Comparison of ENCODE assay signal across 1 cellular context in the genomic region with DNA sequence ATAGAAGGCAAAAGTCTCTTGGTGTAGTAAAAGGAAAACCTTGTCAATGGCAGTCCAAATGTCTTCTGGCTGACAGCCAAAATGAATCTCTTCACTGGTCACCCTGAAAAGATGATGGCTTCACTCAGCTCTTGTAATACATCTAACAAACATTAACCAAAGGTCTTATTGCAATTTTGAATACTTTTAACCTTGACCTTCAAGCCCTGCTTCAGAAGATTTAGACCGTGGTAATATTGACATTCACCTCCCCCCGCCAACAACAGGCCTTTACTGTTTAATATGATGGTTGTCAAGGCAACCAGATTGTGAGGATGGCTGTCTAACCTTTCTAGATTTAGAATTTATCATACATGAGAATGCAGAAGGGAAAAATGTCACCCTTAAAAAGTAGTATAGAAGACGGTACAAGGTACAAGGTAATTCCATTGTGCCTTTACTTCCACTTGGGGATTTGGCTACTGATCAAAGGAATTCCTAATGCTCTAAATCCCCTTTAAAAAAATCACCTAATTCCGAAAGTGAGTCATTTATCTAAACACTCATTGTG.
A peak's percentile ranks its signal among the peaks of the same experiment; 100 is the strongest.
TF ChIP-seq lines count a peak whose summit lies in the region.

No MANE protein-coding gene starts in this region.

TF ChIP-seq in HepG2, 621 proteins besides CTCF, POLR2A, EP300 and RAD21 (continued from another document and continues in another):
- no peak for TF ChIP-seq RARG (CRISPR knock-in tag; IDR thresholded peaks at IDR 0.05; ENCODE audit: low read depth)
- TF ChIP-seq ZNF441 (CRISPR knock-in tag; IDR thresholded peaks at IDR 0.05; ENCODE audit: borderline replicate concordance) = no peak
- no peak for TF ChIP-seq SIN3B (IDR thresholded peaks at IDR 0.05; ENCODE audit: low read length)
- no peak for TF ChIP-seq EEA1 (CRISPR knock-in tag; IDR thresholded peaks at IDR 0.05; ENCODE audit: borderline replicate concordance)
- TF ChIP-seq ZNF615 (CRISPR knock-in tag; IDR thresholded peaks at IDR 0.05; ENCODE audit: borderline replicate concordance) = no peak; the same call in 1 of the 2 replicates
- TF ChIP-seq MTF1 (CRISPR knock-in tag; IDR thresholded peaks at IDR 0.05) = no peak
- TF ChIP-seq FOXM1 (CRISPR knock-in tag; IDR thresholded peaks at IDR 0.05) = no peak
- no peak for TF ChIP-seq SUZ12 (IDR thresholded peaks at IDR 0.05; ENCODE audit: low read depth, low read length)
- TF ChIP-seq AKAP8 (CRISPR knock-in tag; IDR thresholded peaks at IDR 0.05) = no peak
- TF ChIP-seq ZFP36L1 (CRISPR knock-in tag; IDR thresholded peaks at IDR 0.05) = no peak; the same call in 1 of the 2 replicates
- TF ChIP-seq BORCS8-MEF2B (CRISPR knock-in tag; IDR thresholded peaks at IDR 0.05) = no peak
- TF ChIP-seq SOX6 (IDR thresholded peaks at IDR 0.05) = no peak
- TF ChIP-seq SOX6 (CRISPR knock-in tag; IDR thresholded peaks at IDR 0.05) = peak; percentile 92
- no peak for TF ChIP-seq AGO1 (IDR thresholded peaks at IDR 0.05; ENCODE audit: low read depth, low read length, poor library complexity, severe bottlenecking)
- peak; percentile 76 for TF ChIP-seq TEAD3 (CRISPR knock-in tag; optimal IDR thresholded peaks at IDR 0.05; ENCODE audit: borderline replicate concordance)
- no peak for TF ChIP-seq BRCA1 (CRISPR knock-in tag; IDR thresholded peaks at IDR 0.05)
- TF ChIP-seq ZNF749 (CRISPR knock-in tag; IDR thresholded peaks at IDR 0.05; ENCODE audit: borderline replicate concordance) = no peak
- TF ChIP-seq, protein P1, sequence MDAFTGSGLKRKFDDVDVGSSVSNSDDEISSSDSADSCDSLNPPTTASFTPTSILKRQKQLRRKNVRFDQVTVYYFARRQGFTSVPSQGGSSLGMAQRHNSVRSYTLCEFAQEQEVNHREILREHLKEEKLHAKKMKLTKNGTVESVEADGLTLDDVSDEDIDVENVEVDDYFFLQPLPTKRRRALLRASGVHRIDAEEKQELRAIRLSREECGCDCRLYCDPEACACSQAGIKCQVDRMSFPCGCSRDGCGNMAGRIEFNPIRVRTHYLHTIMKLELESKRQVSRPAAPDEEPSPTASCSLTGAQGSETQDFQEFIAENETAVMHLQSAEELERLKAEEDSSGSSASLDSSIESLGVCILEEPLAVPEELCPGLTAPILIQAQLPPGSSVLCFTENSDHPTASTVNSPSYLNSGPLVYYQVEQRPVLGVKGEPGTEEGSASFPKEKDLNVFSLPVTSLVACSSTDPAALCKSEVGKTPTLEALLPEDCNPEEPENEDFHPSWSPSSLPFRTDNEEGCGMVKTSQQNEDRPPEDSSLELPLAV (CRISPR knock-in tag; conservative IDR thresholded peaks at IDR 0.05; ENCODE audit: low read depth) = no peak
- TF ChIP-seq SRY (CRISPR knock-in tag; IDR thresholded peaks at IDR 0.05) = no peak
- TF ChIP-seq ZNF121 (CRISPR knock-in tag; IDR thresholded peaks at IDR 0.05) = no peak
- TF ChIP-seq ATF1 (CRISPR knock-in tag; IDR thresholded peaks at IDR 0.05) = peak; percentile 61; the same call in 1 of the 2 replicates
- TF ChIP-seq, protein P2, sequence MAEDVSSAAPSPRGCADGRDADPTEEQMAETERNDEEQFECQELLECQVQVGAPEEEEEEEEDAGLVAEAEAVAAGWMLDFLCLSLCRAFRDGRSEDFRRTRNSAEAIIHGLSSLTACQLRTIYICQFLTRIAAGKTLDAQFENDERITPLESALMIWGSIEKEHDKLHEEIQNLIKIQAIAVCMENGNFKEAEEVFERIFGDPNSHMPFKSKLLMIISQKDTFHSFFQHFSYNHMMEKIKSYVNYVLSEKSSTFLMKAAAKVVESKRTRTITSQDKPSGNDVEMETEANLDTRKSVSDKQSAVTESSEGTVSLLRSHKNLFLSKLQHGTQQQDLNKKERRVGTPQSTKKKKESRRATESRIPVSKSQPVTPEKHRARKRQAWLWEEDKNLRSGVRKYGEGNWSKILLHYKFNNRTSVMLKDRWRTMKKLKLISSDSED (CRISPR knock-in tag; IDR thresholded peaks at IDR 0.05) = no peak
- TF ChIP-seq REL (CRISPR knock-in tag; conservative IDR thresholded peaks at IDR 0.05) = no peak
- TF ChIP-seq, protein P3, sequence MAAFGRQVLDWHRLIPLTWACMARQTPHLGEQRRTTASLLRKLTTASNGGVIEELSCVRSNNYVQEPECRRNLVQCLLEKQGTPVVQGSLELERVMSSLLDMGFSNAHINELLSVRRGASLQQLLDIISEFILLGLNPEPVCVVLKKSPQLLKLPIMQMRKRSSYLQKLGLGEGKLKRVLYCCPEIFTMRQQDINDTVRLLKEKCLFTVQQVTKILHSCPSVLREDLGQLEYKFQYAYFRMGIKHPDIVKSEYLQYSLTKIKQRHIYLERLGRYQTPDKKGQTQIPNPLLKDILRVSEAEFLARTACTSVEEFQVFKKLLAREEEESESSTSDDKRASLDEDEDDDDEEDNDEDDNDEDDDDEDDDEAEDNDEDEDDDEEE (CRISPR knock-in tag; IDR thresholded peaks at IDR 0.05) = no peak
- 0 out of 2 replicates have a peak, but pooled peaks have one; percentile 9 for TF ChIP-seq STAG1 (CRISPR knock-in tag; IDR thresholded peaks at IDR 0.05)
- TF ChIP-seq, protein P4, sequence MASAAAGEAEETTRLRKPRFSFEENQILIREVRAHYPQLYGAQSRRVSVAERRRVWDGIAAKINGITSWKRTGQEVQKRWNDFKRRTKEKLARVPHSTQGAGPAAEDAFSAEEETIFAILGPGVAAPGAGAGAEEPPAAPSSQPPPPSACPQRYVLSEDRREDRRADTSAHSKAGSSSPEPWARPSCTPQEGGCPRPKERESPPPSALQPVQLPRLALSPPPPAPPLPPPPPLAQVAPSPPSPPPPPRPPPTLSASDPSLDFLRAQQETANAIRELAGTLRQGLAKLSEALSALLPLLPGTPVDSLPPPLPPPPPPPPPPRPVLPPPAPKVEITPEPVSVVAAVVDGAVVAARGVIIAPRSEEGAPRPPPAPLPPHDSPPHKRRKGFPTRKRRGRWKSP (CRISPR knock-in tag; IDR thresholded peaks at IDR 0.05) = no peak
- TF ChIP-seq RELA (CRISPR knock-in tag; IDR thresholded peaks at IDR 0.05) = no peak
- no peak for TF ChIP-seq NFYC (CRISPR knock-in tag; IDR thresholded peaks at IDR 0.05)
- TF ChIP-seq, protein P5, sequence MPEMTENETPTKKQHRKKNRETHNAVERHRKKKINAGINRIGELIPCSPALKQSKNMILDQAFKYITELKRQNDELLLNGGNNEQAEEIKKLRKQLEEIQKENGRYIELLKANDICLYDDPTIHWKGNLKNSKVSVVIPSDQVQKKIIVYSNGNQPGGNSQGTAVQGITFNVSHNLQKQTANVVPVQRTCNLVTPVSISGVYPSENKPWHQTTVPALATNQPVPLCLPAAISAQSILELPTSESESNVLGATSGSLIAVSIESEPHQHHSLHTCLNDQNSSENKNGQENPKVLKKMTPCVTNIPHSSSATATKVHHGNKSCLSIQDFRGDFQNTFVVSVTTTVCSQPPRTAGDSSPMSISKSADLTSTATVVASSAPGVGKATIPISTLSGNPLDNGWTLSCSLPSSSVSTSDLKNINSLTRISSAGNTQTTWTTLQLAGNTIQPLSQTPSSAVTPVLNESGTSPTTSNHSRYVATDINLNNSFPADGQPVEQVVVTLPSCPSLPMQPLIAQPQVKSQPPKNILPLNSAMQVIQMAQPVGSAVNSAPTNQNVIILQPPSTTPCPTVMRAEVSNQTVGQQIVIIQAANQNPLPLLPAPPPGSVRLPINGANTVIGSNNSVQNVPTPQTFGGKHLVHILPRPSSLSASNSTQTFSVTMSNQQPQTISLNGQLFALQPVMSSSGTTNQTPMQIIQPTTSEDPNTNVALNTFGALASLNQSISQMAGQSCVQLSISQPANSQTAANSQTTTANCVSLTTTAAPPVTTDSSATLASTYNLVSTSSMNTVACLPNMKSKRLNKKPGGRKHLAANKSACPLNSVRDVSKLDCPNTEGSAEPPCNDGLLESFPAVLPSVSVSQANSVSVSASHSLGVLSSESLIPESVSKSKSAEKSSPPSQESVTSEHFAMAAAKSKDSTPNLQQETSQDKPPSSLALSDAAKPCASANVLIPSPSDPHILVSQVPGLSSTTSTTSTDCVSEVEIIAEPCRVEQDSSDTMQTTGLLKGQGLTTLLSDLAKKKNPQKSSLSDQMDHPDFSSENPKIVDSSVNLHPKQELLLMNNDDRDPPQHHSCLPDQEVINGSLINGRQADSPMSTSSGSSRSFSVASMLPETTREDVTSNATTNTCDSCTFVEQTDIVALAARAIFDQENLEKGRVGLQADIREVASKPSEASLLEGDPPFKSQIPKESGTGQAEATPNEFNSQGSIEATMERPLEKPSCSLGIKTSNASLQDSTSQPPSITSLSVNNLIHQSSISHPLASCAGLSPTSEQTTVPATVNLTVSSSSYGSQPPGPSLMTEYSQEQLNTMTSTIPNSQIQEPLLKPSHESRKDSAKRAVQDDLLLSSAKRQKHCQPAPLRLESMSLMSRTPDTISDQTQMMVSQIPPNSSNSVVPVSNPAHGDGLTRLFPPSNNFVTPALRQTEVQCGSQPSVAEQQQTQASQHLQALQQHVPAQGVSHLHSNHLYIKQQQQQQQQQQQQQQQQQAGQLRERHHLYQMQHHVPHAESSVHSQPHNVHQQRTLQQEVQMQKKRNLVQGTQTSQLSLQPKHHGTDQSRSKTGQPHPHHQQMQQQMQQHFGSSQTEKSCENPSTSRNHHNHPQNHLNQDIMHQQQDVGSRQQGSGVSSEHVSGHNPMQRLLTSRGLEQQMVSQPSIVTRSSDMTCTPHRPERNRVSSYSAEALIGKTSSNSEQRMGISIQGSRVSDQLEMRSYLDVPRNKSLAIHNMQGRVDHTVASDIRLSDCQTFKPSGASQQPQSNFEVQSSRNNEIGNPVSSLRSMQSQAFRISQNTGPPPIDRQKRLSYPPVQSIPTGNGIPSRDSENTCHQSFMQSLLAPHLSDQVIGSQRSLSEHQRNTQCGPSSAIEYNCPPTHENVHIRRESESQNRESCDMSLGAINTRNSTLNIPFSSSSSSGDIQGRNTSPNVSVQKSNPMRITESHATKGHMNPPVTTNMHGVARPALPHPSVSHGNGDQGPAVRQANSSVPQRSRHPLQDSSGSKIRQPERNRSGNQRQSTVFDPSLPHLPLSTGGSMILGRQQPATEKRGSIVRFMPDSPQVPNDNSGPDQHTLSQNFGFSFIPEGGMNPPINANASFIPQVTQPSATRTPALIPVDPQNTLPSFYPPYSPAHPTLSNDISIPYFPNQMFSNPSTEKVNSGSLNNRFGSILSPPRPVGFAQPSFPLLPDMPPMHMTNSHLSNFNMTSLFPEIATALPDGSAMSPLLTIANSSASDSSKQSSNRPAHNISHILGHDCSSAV (CRISPR knock-in tag; IDR thresholded peaks at IDR 0.05; ENCODE audit: borderline replicate concordance) = no peak
- TF ChIP-seq ZNF331 (CRISPR knock-in tag; IDR thresholded peaks at IDR 0.05) = peak; percentile 36; the same call in 1 of the 2 replicates
- no peak for TF ChIP-seq ZNF670 (CRISPR knock-in tag; IDR thresholded peaks at IDR 0.05; ENCODE audit: borderline replicate concordance)
- TF ChIP-seq HHEX (CRISPR knock-in tag; IDR thresholded peaks at IDR 0.05) = peak; percentile 91
- TF ChIP-seq ZNF367 (CRISPR knock-in tag; IDR thresholded peaks at IDR 0.05; ENCODE audit: borderline replicate concordance) = no peak
- no peak for TF ChIP-seq ZNF713 (CRISPR knock-in tag; IDR thresholded peaks at IDR 0.05)
- no peak for TF ChIP-seq ZNF510 (CRISPR knock-in tag; IDR thresholded peaks at IDR 0.05; ENCODE audit: low read depth)
- TF ChIP-seq ZNF616 (CRISPR knock-in tag; IDR thresholded peaks at IDR 0.05; ENCODE audit: low read depth) = no peak
- no peak for TF ChIP-seq ZNF83 (CRISPR knock-in tag; IDR thresholded peaks at IDR 0.05; ENCODE audit: borderline replicate concordance)
- no peak; the same call in 1 of the 2 replicates for TF ChIP-seq JUND (CRISPR knock-in tag; IDR thresholded peaks at IDR 0.05)
- no peak for TF ChIP-seq KLF11 (CRISPR knock-in tag; IDR thresholded peaks at IDR 0.05)
- TF ChIP-seq, protein P6, sequence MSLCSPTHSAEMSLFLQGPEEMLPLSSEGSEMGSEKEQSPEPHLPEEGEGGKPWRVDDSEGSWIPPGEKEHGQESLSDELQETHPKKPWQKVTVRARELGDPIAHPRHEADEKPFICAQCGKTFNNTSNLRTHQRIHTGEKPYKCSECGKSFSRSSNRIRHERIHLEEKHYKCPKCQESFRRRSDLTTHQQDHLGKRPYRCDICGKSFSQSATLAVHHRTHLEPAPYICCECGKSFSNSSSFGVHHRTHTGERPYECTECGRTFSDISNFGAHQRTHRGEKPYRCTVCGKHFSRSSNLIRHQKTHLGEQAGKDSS (CRISPR knock-in tag; IDR thresholded peaks at IDR 0.05; ENCODE audit: borderline replicate concordance, low read depth) = no peak
- no peak for TF ChIP-seq ZNF747 (CRISPR knock-in tag; IDR thresholded peaks at IDR 0.05; ENCODE audit: borderline replicate concordance)
- TF ChIP-seq, protein P7, sequence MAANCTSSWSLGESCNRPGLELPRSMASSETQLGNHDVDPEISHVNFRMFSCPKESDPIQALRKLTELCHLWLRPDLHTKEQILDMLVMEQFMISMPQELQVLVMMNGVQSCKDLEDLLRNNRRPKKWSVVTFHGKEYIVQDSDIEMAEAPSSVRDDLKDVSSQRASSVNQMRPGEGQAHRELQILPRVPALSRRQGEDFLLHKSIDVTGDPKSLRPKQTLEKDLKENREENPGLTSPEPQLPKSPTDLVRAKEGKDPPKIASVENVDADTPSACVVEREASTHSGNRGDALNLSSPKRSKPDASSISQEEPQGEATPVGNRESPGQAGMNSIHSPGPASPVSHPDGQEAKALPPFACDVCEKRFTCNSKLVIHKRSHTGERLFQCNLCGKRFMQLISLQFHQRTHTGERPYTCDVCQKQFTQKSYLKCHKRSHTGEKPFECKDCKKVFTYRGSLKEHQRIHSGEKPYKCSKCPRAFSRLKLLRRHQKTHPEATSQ (CRISPR knock-in tag; IDR thresholded peaks at IDR 0.05; ENCODE audit: borderline replicate concordance) = peak; percentile 47; the same call in 1 of the 2 replicates
- no peak for TF ChIP-seq NFYB (CRISPR knock-in tag; IDR thresholded peaks at IDR 0.05)
- TF ChIP-seq SMYD3 (CRISPR knock-in tag; IDR thresholded peaks at IDR 0.05) = no peak
- TF ChIP-seq ZNF775 (CRISPR knock-in tag; IDR thresholded peaks at IDR 0.05; ENCODE audit: borderline replicate concordance) = no peak
- TF ChIP-seq ZNF660 (CRISPR knock-in tag; IDR thresholded peaks at IDR 0.05; ENCODE audit: borderline replicate concordance, low read depth) = no peak
- TF ChIP-seq, protein P8, sequence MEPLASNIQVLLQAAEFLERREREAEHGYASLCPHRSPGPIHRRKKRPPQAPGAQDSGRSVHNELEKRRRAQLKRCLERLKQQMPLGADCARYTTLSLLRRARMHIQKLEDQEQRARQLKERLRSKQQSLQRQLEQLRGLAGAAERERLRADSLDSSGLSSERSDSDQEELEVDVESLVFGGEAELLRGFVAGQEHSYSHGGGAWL (CRISPR knock-in tag; IDR thresholded peaks at IDR 0.05) = no peak
- no peak for TF ChIP-seq ZNF431 (CRISPR knock-in tag; IDR thresholded peaks at IDR 0.05; ENCODE audit: borderline replicate concordance, low read depth)
- no peak for TF ChIP-seq HIVEP1 (CRISPR knock-in tag; IDR thresholded peaks at IDR 0.05)
- TF ChIP-seq HNRNPK (IDR thresholded peaks at IDR 0.05; ENCODE audit: low read depth, low read length, poor library complexity, severe bottlenecking) = no peak
- TF ChIP-seq, protein P9, sequence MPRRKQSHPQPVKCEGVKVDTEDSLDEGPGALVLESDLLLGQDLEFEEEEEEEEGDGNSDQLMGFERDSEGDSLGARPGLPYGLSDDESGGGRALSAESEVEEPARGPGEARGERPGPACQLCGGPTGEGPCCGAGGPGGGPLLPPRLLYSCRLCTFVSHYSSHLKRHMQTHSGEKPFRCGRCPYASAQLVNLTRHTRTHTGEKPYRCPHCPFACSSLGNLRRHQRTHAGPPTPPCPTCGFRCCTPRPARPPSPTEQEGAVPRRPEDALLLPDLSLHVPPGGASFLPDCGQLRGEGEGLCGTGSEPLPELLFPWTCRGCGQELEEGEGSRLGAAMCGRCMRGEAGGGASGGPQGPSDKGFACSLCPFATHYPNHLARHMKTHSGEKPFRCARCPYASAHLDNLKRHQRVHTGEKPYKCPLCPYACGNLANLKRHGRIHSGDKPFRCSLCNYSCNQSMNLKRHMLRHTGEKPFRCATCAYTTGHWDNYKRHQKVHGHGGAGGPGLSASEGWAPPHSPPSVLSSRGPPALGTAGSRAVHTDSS (CRISPR knock-in tag; conservative IDR thresholded peaks at IDR 0.05) = no peak
- TF ChIP-seq ZSCAN29 (CRISPR knock-in tag; conservative IDR thresholded peaks at IDR 0.05) = no peak
